ENCODE assay signal across 24 cellular contexts in the genomic region with DNA sequence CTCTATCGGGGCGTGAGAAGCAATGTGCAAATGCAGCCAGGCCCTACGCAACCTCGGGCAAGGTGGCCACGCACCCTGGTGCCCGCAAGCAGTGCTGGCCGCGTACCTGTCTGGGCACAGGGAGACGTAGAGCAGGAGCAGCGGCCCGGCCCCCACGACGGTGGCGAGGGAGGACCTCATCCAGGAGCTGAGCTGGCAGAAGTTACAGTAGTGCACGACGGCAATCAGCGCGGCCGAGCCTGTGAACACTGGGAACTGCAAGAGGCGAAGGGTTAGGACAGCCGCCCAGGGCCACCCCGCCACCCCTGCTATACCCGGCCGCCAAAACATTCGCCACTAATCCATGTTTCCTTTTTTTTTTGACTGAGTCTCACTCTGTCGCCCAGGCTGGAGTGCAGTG.
"Had no signal": no experiment of that assay in that cellular context is flagged by ENCODE, and none has a peak within 500 bp of the region (broad histone marks: within the 10 kb centered on the region; RNA-seq: fewer than 3 reads in every experiment).

No MANE protein-coding gene starts in this region.

- FAIRE-seq: colon, endothelial cell of umbilical vein, frontal cortex, islet of Langerhans, keratinocyte had no signal

- ATAC-seq: foreskin keratinocyte, gastroesophageal sphincter, heart right ventricle, left colon, left lobe of liver, lower lobe of right lung, mucosa of descending colon had no signal

- H3K27ac ChIP-seq: coronary artery, dorsolateral prefrontal cortex, esophagus muscularis mucosa, foreskin keratinocyte, gastroesophageal sphincter, heart right ventricle, left ventricle myocardium inferior, lower lobe of right lung had no signal

- H3K27ac Mint-ChIP-seq: mesothelial cell of epicardium had no signal

- DNase-seq: dermis blood vessel endothelial cell; dorsolateral prefrontal cortex; effector CD4-positive, alpha-beta T cell; effector memory CD4-positive, alpha-beta T cell; foreskin keratinocyte; heart right ventricle; hippocampal formation; kidney glomerular epithelial cell; left colon; left ventricle myocardium inferior; mesenchymal stem cell; mucosa of descending colon; naive B cell had no signal

- H3K9me3 ChIP-seq: esophagus muscularis mucosa, gastroesophageal sphincter, heart right ventricle, left ventricle myocardium inferior, lower lobe of right lung, mucosa of descending colon had no signal

- H3K4me3 Mint-ChIP-seq: mesothelial cell of epicardium, naive B cell had no signal

- H3K4me3 ChIP-seq: coronary artery, dorsolateral prefrontal cortex, esophagus muscularis mucosa, gastroesophageal sphincter, heart right ventricle, left ventricle myocardium inferior, lower lobe of right lung, mucosa of descending colon had no signal

- H3K4me1 Mint-ChIP-seq: naive B cell had no signal

- H3K27me3 ChIP-seq: dorsolateral prefrontal cortex, esophagus muscularis mucosa, foreskin keratinocyte, gastroesophageal sphincter, heart right ventricle had no signal

- H3K27me3 Mint-ChIP-seq: naive B cell had no signal
